Comparison of ENCODE assay signal across 8 cellular contexts in genomic region chr12:25387136-25388050, GRCh38.
DNase-seq lines count a peak whose midpoint lies in the region; ATAC-seq and TF ChIP-seq lines count a peak whose summit lies in the region.

No MANE protein-coding gene starts in this region.

- H3K27ac ChIP-seq in SU-DHL-6 (ENCODE audit: low read depth, low read length) = peak overlapping the region; percentile 31
- H3K27ac ChIP-seq in heart right ventricle = peak overlapping the region; percentile 95 to 100 (median 100)
- H3K27ac ChIP-seq in tibial nerve = peak overlapping the region; percentile 99 to 100 (median 99)

- H3K27me3 ChIP-seq in BJ (ENCODE audit: control insufficient read depth, insufficient read depth, low read length) (no peaks in the 10 kb centered on the region), SU-DHL-6 (ENCODE audit: low read length) (no peaks in the 10 kb centered on the region), adipocyte (replicated peaks; ENCODE audit: control insufficient read depth, insufficient read depth, low read length) (no peaks in the 10 kb centered on the region), heart right ventricle (no peaks in the 10 kb centered on the region), tibial nerve (no peaks in the 10 kb centered on the region)

- H3K9me3 ChIP-seq in SU-DHL-6 (ENCODE audit: insufficient read depth, low read length) (no peaks in the 10 kb centered on the region), adipocyte (ENCODE audit: control insufficient read depth, low read length) (no peaks in the 10 kb centered on the region), heart right ventricle (no peaks in the 10 kb centered on the region), tibial nerve (peaks cover 0 to 3% (median 0%) of the 10 kb centered on the region in 4 donors)

- ATAC-seq in GM21515 (IDR thresholded peaks at IDR 0.05; ENCODE audit: unreplicated experiment) (peak; percentile 39), heart right ventricle (peak; percentile 15 to 72 (median 54))

- CTCF ChIA-PET in BJ (lab: Yijun Ruan, JAX) = interaction anchor here (0.5 to 2.0 kb wide), 13 partner anchors 114 to 1264 kb away, joined by 3 to 10 read pairs (median 4); partner anchors contain the start of genes DNAI7, ETFRF1 and RASSF8

- H3K36me3 ChIP-seq in BJ (ENCODE audit: control insufficient read depth, insufficient read depth, low read length) (no peaks in the 10 kb centered on the region), SU-DHL-6 (ENCODE audit: low read length) (no peaks in the 10 kb centered on the region), adipocyte (ENCODE audit: control insufficient read depth, insufficient read depth, low read length, severe bottlenecking) (no peaks in the 10 kb centered on the region), heart right ventricle (no peaks in the 10 kb centered on the region), tibial nerve (no peaks in the 10 kb centered on the region)

- peak overlapping the region; percentile 53 for H3K9ac ChIP-seq in SU-DHL-6 (ENCODE audit: low read length)
- peak overlapping the region; percentile 95 for H3K9ac ChIP-seq in adipocyte (ENCODE audit: low read length)

- H3F3A ChIP-seq in SU-DHL-6 (ENCODE audit: insufficient read depth) = 0 out of 2 replicates have a peak, but pooled peaks cover 5% of the 10 kb centered on the region

- H3K4me3 ChIP-seq in BJ (ENCODE audit: low read depth, low read length) (peak overlapping the region; percentile 56), SU-DHL-6 (ENCODE audit: insufficient read depth, low read length, poor library complexity, severe bottlenecking) (peak overlapping the region; percentile 66), adipocyte (ENCODE audit: low read length) (peak overlapping the region; percentile 96), heart right ventricle (peak overlapping the region; percentile 26 to 82 (median 66)), tibial nerve (peak overlapping the region; percentile 39 to 84 (median 75))

- no peaks in the 10 kb centered on the region for H3K79me2 ChIP-seq in SU-DHL-6 (ENCODE audit: insufficient read depth, low read length)

- intact Hi-C loops in heart right ventricle (cut with DNase I) = loop anchor here in 2 of 10 donors (1.0 kb wide), 2 partner anchors 146 to 147 kb away; no protein-coding TSS in a partner anchor

- WGBS in heart right ventricle, 2 donors = 20 to 22% methylated on average over 16 of the region's 16 CpGs
- WGBS in tibial nerve, 2 donors = 17 to 19% methylated on average over 16 of the region's 16 CpGs

- POLR2A ChIA-PET in BJ (lab: Charles Lee) = interaction anchor here (0.6 kb wide), 4 partner anchors 22 to 1246 kb away, joined by 3 to 5 read pairs (median 4); no protein-coding TSS in a partner anchor

- peaks cover 5% of the 10 kb centered on the region for H3K4me1 ChIP-seq in adipocyte (ENCODE audit: control insufficient read depth, insufficient read depth, low read length)
- H3K4me1 ChIP-seq in heart right ventricle = peaks cover 0 to 25% (median 8%) of the 10 kb centered on the region in 9 donors
- H3K4me1 ChIP-seq in tibial nerve = peaks cover 0 to 7% (median 6%) of the 10 kb centered on the region in 4 donors

- no peaks in the 10 kb centered on the region for H4K20me1 ChIP-seq in SU-DHL-6 (ENCODE audit: low read depth, low read length)

- H3K4me2 ChIP-seq in SU-DHL-6 (ENCODE audit: low read depth, low read length, poor library complexity, severe bottlenecking) = peak overlapping the region; percentile 97

- DNase-seq in BJ (ENCODE audit: low read depth) = peak; percentile 44
- peak; percentile 65 for DNase-seq in NCI-H128 (lab: John Stamatoyannopoulos, UW; ENCODE audit: unreplicated experiment)
- DNase-seq in adipocyte (ENCODE audit: low read depth) = peak; percentile 97
- peak; percentile 73 to 90 for DNase-seq in heart right ventricle
- peak; percentile 95 for DNase-seq in pons (ENCODE audit: low spot score)
- peak; percentile 73 to 94 for DNase-seq in tibial nerve (ENCODE audit: low spot score in 2 of 2)

- peak in 1 of 2 donors; percentile 61 for TF ChIP-seq EP300 in tibial nerve (IDR thresholded peaks at IDR 0.05)

- peak; percentile 82 for TF ChIP-seq CTCF in BJ (IDR thresholded peaks at IDR 0.05; ENCODE audit: insufficient read depth, low read depth, low read length)
- peak; percentile 88 for TF ChIP-seq CTCF in SU-DHL-6 (IDR thresholded peaks at IDR 0.05; ENCODE audit: insufficient read depth, low read length, poor library complexity, severe bottlenecking)
- TF ChIP-seq CTCF in heart right ventricle (IDR thresholded peaks at IDR 0.05) = peak; percentile 76 to 93 (median 84)
- peak; percentile 72 to 87 (median 82) for TF ChIP-seq CTCF in tibial nerve (IDR thresholded peaks at IDR 0.05)

- no peaks in the 10 kb centered on the region for H3K9me2 ChIP-seq in SU-DHL-6 (replicated peaks; ENCODE audit: insufficient read depth, low read length)

- no peak for TF ChIP-seq POLR2A in tibial nerve (IDR thresholded peaks at IDR 0.05)

- peak overlapping the region; percentile 97 for H2AFZ ChIP-seq in SU-DHL-6 (ENCODE audit: low read depth, low read length, severe bottlenecking)

Comparison
In these comparisons a context has a peak if more than half of its experiments do, and no peak if none do; other contexts are left out.
1. Peak in every context shown above with its lines: DNase-seq, ATAC-seq, H3K4me3 ChIP-seq and H3K27ac ChIP-seq.
2. DNase-seq: peak in every context shown above with its lines; median percentile 97 in adipocyte; 95 in pons; 84 in tibial nerve; 82 in heart right ventricle; 65 in NCI-H128; 44 in BJ.
3. H3K27ac ChIP-seq: peak in every context shown above with its lines; median percentile 100 in heart right ventricle; 99 in tibial nerve; 31 in SU-DHL-6.